Comparison of ENCODE assay signal across 2 cellular contexts in genomic region chr16:19980866-19981265, GRCh38.
TF ChIP-seq lines count a peak whose summit lies in the region.

No MANE protein-coding gene starts in this region.

TF ChIP-seq in HEK293T, 16 proteins besides CTCF, POLR2A, EP300 and RAD21 (continued from another document):
- TF ChIP-seq HDGF (IDR thresholded peaks at IDR 0.05; ENCODE audit: borderline replicate concordance) = no peak
- no peak for TF ChIP-seq FOXA1 (IDR thresholded peaks at IDR 0.05)
- no peak for TF ChIP-seq L3MBTL2 (conservative IDR thresholded peaks at IDR 0.05)

TF ChIP-seq in WTC11, 78 proteins besides CTCF, POLR2A, EP300 and RAD21 (continued from another document):
- no peak for TF ChIP-seq ARID4B (CRISPR knock-in tag; IDR thresholded peaks at IDR 0.05; ENCODE audit: borderline replicate concordance)
- TF ChIP-seq, protein P1, sequence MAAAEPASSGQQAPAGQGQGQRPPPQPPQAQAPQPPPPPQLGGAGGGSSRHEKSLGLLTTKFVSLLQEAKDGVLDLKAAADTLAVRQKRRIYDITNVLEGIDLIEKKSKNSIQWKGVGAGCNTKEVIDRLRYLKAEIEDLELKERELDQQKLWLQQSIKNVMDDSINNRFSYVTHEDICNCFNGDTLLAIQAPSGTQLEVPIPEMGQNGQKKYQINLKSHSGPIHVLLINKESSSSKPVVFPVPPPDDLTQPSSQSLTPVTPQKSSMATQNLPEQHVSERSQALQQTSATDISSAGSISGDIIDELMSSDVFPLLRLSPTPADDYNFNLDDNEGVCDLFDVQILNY (CRISPR knock-in tag; IDR thresholded peaks at IDR 0.05) = no peak
- TF ChIP-seq ZNF317 (CRISPR knock-in tag; IDR thresholded peaks at IDR 0.05; ENCODE audit: borderline replicate concordance, low read depth) = no peak
- TF ChIP-seq SP1 (CRISPR knock-in tag; conservative IDR thresholded peaks at IDR 0.05) = no peak
- TF ChIP-seq, protein P2, sequence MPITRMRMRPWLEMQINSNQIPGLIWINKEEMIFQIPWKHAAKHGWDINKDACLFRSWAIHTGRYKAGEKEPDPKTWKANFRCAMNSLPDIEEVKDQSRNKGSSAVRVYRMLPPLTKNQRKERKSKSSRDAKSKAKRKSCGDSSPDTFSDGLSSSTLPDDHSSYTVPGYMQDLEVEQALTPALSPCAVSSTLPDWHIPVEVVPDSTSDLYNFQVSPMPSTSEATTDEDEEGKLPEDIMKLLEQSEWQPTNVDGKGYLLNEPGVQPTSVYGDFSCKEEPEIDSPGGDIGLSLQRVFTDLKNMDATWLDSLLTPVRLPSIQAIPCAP (CRISPR knock-in tag; IDR thresholded peaks at IDR 0.05) = no peak
- TF ChIP-seq TCF7 (CRISPR knock-in tag; IDR thresholded peaks at IDR 0.05; ENCODE audit: low read depth) = no peak
- no peak for TF ChIP-seq E2F1 (CRISPR knock-in tag; IDR thresholded peaks at IDR 0.05)
